ENCODE assay signal across 8 cellular contexts in genomic region chr7:8442814-8443304, GRCh38. TPM values are rescaled to one million over a fixed set of nuclear protein-coding genes. Genes with fewer than 3 reads are reported as not detected.
DNase-seq lines count a peak whose midpoint lies in the region; ATAC-seq and TF ChIP-seq lines count a peak whose summit lies in the region.

No MANE protein-coding gene starts in this region.

- peaks cover 9% of the 10 kb centered on the region for H3K36me3 Mint-ChIP-seq in activated naive CD8-positive, alpha-beta T cell treated with anti-CD3 and anti-CD28 coated beads for 36 hours
- H3K36me3 Mint-ChIP-seq in immature natural killer cell: peaks cover 0 to 12% (median 0%) of the 10 kb centered on the region in 3 donors

- DNase-seq in NCI-H2029 (lab: John Stamatoyannopoulos, UW) (peak; percentile 50), immature natural killer cell (peak; percentile 25 to 38 (median 29)), NOMO-1 (lab: John Stamatoyannopoulos, UW; ENCODE audit: unreplicated experiment in 2 of 2) (no peak), BE2C (no peak)
- DNase-seq in activated naive CD8-positive, alpha-beta T cell treated with anti-CD3 and anti-CD28 coated beads for 36 hours: peak; percentile 72
- DNase-seq in stimulated activated CD4-positive, alpha-beta T cell treated with anti-CD3 and anti-CD28 coated beads, Interleukin-4, amount 100 ng/mL, for 24 hours: peak; percentile 25

- peaks cover 7% of the 10 kb centered on the region for H3K9me3 ChIP-seq in BE2C

- no peaks in the 10 kb centered on the region for H3K27me3 ChIP-seq in BE2C

- H3K4me3 Mint-ChIP-seq in activated naive CD8-positive, alpha-beta T cell treated with anti-CD3 and anti-CD28 coated beads for 36 hours: no peak overlapping the region
- peak overlapping the region in 2 of 5 donors; percentile 38 to 40 for H3K4me3 Mint-ChIP-seq in immature natural killer cell

- H3K4me1 ChIP-seq in BE2C: no peaks in the 10 kb centered on the region

- peaks cover 11% of the 10 kb centered on the region for H3K9me3 Mint-ChIP-seq in activated naive CD8-positive, alpha-beta T cell treated with anti-CD3 and anti-CD28 coated beads for 36 hours
- H3K9me3 Mint-ChIP-seq in immature natural killer cell: peaks cover 9 to 35% (median 15%) of the 10 kb centered on the region in 6 donors

- ATAC-seq in GM19397 (IDR thresholded peaks at IDR 0.05; ENCODE audit: unreplicated experiment) (peak; percentile 85), GM18517 (IDR thresholded peaks at IDR 0.05; ENCODE audit: unreplicated experiment) (no peak)

- peaks cover 2% of the 10 kb centered on the region for H3K4me1 Mint-ChIP-seq in activated naive CD8-positive, alpha-beta T cell treated with anti-CD3 and anti-CD28 coated beads for 36 hours
- H3K4me1 Mint-ChIP-seq in immature natural killer cell: peaks cover 11 to 17% of the 10 kb centered on the region in 2 donors

- H3K4me3 ChIP-seq in BE2C (ENCODE audit: low read depth, low read length): no peak overlapping the region

- no peaks in the 10 kb centered on the region for H3K36me3 ChIP-seq in BE2C

- TF ChIP-seq CTCF in BE2C (IDR thresholded peaks at IDR 0.05; ENCODE audit: low read depth, low read length): no peak

- H3K27ac Mint-ChIP-seq in activated naive CD8-positive, alpha-beta T cell treated with anti-CD3 and anti-CD28 coated beads for 36 hours: no peak overlapping the region
- H3K27ac Mint-ChIP-seq in immature natural killer cell: peak overlapping the region in 1 of 6 donors; percentile 50

- peaks cover 95% of the 10 kb centered on the region for H3K27me3 Mint-ChIP-seq in activated naive CD8-positive, alpha-beta T cell treated with anti-CD3 and anti-CD28 coated beads for 36 hours
- H3K27me3 Mint-ChIP-seq in immature natural killer cell (ENCODE audit: low read depth in 3 of 3): peaks cover 22 to 55% (median 27%) of the 10 kb centered on the region in 3 donors

RNA-seq across cellular contexts. Expression of gene NXPH1, which starts 9.4 kb away (rescaled TPM):
- not detected for total RNA-seq in activated naive CD8-positive, alpha-beta T cell treated with anti-CD3 and anti-CD28 coated beads for 36 hours
- polyA plus RNA-seq in immature natural killer cell: not detected
- polyA plus RNA-seq in BE2C (2012; ENCODE audit: insufficient read depth, insufficient read length, low read depth): 0.97 TPM

Comparison
In these comparisons a context has a peak if more than half of its experiments do, and no peak if none do; other contexts are left out.
1. DNase-seq: peak in NCI-H2029 (single experiment), activated naive CD8-positive, alpha-beta T cell treated with anti-CD3 and anti-CD28 coated beads for 36 hours (single experiment), immature natural killer cell (3 of 3) and stimulated activated CD4-positive, alpha-beta T cell treated with anti-CD3 and anti-CD28 coated beads, Interleukin-4, amount 100 ng/mL, for 24 hours (single experiment); none in NOMO-1 (0 of 2) and BE2C (single experiment).